Comparison of ENCODE assay signal across 12 cellular contexts in genomic region chr6:166257911-166258318, GRCh38. TPM values are rescaled to one million over a fixed set of nuclear protein-coding genes. Genes with fewer than 3 reads are reported as not detected.
DNase-seq lines count a peak whose midpoint lies in the region; ATAC-seq and TF ChIP-seq lines count a peak whose summit lies in the region.
"Had no signal": no experiment of that assay in that cellular context is flagged by ENCODE, and none has a peak within 500 bp of the region (broad histone marks: within the 10 kb centered on the region; RNA-seq: fewer than 3 reads in every experiment).

No MANE protein-coding gene starts in this region.

- no peak overlapping the region for H3K27ac ChIP-seq in CD8-positive, alpha-beta T cell (ENCODE audit: low read depth, low read length)
- peak overlapping the region; percentile 72 to 74 for H3K27ac ChIP-seq in mucosa of rectum (ENCODE audit: low read depth in 2 of 2, low read length in 2 of 2)
- H3K27ac ChIP-seq: BLaER1, GM23248 had no signal

- POLR2A ChIA-PET in CD8-positive, alpha-beta T cell (lab: Charles Lee) = interaction anchor here (1.4 to 1.7 kb wide), 2 partner anchors 8 to 10 kb away, joined by 3 to 6 read pairs; no protein-coding TSS in a partner anchor

- CTCF ChIA-PET in CD8-positive, alpha-beta T cell (lab: Charles Lee) = interaction anchor here (0.7 to 1.9 kb wide), 4 partner anchors 18 to 143 kb away, joined by 3 to 8 read pairs (median 3); no protein-coding TSS in a partner anchor

- H3K27me3 ChIP-seq in CD8-positive, alpha-beta T cell (ENCODE audit: insufficient read depth, low read length) = no peaks in the 10 kb centered on the region
- peaks cover 0 to 12% of the 10 kb centered on the region in 2 donors for H3K27me3 ChIP-seq in mucosa of rectum (ENCODE audit: control insufficient read depth in 2 of 2, insufficient read depth in 2 of 2, low read length in 2 of 2)

- H3K4me3 Mint-ChIP-seq in CD8-positive, alpha-beta T cell = peak overlapping the region; percentile 8
- peak overlapping the region; percentile 83 for H3K4me3 Mint-ChIP-seq in activated naive CD4-positive, alpha-beta T cell treated with anti-CD3 and anti-CD28 coated beads, Interleukin-2, amount 50 U/mL, for 24 hours

- peaks cover 26% of the 10 kb centered on the region for H3K4me1 ChIP-seq in CD8-positive, alpha-beta T cell (ENCODE audit: insufficient read depth, low read length)
- H3K4me1 ChIP-seq in mucosa of rectum (ENCODE audit: control insufficient read depth in 2 of 2, insufficient read depth in 2 of 2, low read length in 2 of 2) = peaks cover 0 to 3% of the 10 kb centered on the region in 2 donors

- H3K9me3 Mint-ChIP-seq in CD8-positive, alpha-beta T cell = peaks cover 3% of the 10 kb centered on the region
- no peaks in the 10 kb centered on the region for H3K9me3 Mint-ChIP-seq in activated naive CD4-positive, alpha-beta T cell treated with anti-CD3 and anti-CD28 coated beads, Interleukin-2, amount 50 U/mL, for 24 hours

- no peaks in the 10 kb centered on the region for H3K36me3 Mint-ChIP-seq in CD8-positive, alpha-beta T cell
- H3K36me3 Mint-ChIP-seq in activated naive CD4-positive, alpha-beta T cell treated with anti-CD3 and anti-CD28 coated beads, Interleukin-2, amount 50 U/mL, for 24 hours = no peaks in the 10 kb centered on the region

- peak in 5 of 7 experiments; percentile 25 to 74 (median 43) for DNase-seq in CD8-positive, alpha-beta T cell
- DNase-seq in LoVo (ENCODE audit: low spot score) (peak; percentile 15), GM20000 (ENCODE audit: low spot score) (no peak)
- DNase-seq: GM23248, KBM-7, sigmoid colon had no signal

- H3K9me3 ChIP-seq in CD8-positive, alpha-beta T cell (ENCODE audit: low read length) = no peaks in the 10 kb centered on the region
- no peaks in the 10 kb centered on the region for H3K9me3 ChIP-seq in mucosa of rectum (ENCODE audit: control insufficient read depth in 2 of 2, low read length in 2 of 2)
- H3K9me3 ChIP-seq: sigmoid colon had no signal

- ATAC-seq in CD8-positive, alpha-beta T cell = peak; percentile 66
- ATAC-seq in GM19324 (IDR thresholded peaks at IDR 0.05; ENCODE audit: low FRiP score, unreplicated experiment) (no peak), GM19035 (IDR thresholded peaks at IDR 0.05; ENCODE audit: unreplicated experiment) (no peak), GM21360 (IDR thresholded peaks at IDR 0.05; ENCODE audit: unreplicated experiment) (no peak)

- no peaks in the 10 kb centered on the region for H3K36me3 ChIP-seq in CD8-positive, alpha-beta T cell (ENCODE audit: insufficient read depth, low read length)
- no peaks in the 10 kb centered on the region for H3K36me3 ChIP-seq in mucosa of rectum (ENCODE audit: control insufficient read depth in 2 of 2, insufficient read depth in 2 of 2, low read length in 2 of 2)
- H3K36me3 ChIP-seq: BLaER1, sigmoid colon had no signal

- no peaks in the 10 kb centered on the region for H3K27me3 Mint-ChIP-seq in CD8-positive, alpha-beta T cell (ENCODE audit: low read depth)
- no peaks in the 10 kb centered on the region for H3K27me3 Mint-ChIP-seq in activated naive CD4-positive, alpha-beta T cell treated with anti-CD3 and anti-CD28 coated beads, Interleukin-2, amount 50 U/mL, for 24 hours

- no peak overlapping the region for H3K4me3 ChIP-seq in CD8-positive, alpha-beta T cell (ENCODE audit: low read depth, low read length)
- H3K4me3 ChIP-seq in mucosa of rectum (ENCODE audit: low read length in 2 of 2) = no peak overlapping the region
- H3K4me3 ChIP-seq: BLaER1, GM23248, sigmoid colon had no signal

- H3K27ac Mint-ChIP-seq in CD8-positive, alpha-beta T cell = peak overlapping the region; percentile 96
- peak overlapping the region; percentile 89 for H3K27ac Mint-ChIP-seq in activated naive CD4-positive, alpha-beta T cell treated with anti-CD3 and anti-CD28 coated beads, Interleukin-2, amount 50 U/mL, for 24 hours

- H3K9ac ChIP-seq in mucosa of rectum (ENCODE audit: low read depth in 1 of 2, low read length in 2 of 2) = no peak overlapping the region
- H3K9ac ChIP-seq: BLaER1, GM23248 had no signal

- TF ChIP-seq CTCF in CD8-positive, alpha-beta T cell (IDR thresholded peaks at IDR 0.05) = no peak
- no peak for TF ChIP-seq CTCF in GM20000 (IDR thresholded peaks at IDR 0.05; ENCODE audit: extremely low read depth, missing control alignments)

- intact Hi-C loops in CD8-positive, alpha-beta T cell (cut with DNase I, micrococcal nuclease) = loop anchor here in 1 of 2 experiments (2.0 to 5.0 kb wide), 3 partner anchors 13 to 369 kb away; partner anchors contain the start of genes MPC1 and RPS6KA2

- H3K4me1 Mint-ChIP-seq in CD8-positive, alpha-beta T cell (ENCODE audit: low read depth) = peaks cover 52% of the 10 kb centered on the region
- peaks cover 65% of the 10 kb centered on the region for H3K4me1 Mint-ChIP-seq in activated naive CD4-positive, alpha-beta T cell treated with anti-CD3 and anti-CD28 coated beads, Interleukin-2, amount 50 U/mL, for 24 hours

RNA-seq across cellular contexts. Expression of gene PRR18, which starts 50.3 kb away (rescaled TPM):
- not detected for total RNA-seq in CD8-positive, alpha-beta T cell
- total RNA-seq: GM23248 had no signal
